In the genomic region with DNA sequence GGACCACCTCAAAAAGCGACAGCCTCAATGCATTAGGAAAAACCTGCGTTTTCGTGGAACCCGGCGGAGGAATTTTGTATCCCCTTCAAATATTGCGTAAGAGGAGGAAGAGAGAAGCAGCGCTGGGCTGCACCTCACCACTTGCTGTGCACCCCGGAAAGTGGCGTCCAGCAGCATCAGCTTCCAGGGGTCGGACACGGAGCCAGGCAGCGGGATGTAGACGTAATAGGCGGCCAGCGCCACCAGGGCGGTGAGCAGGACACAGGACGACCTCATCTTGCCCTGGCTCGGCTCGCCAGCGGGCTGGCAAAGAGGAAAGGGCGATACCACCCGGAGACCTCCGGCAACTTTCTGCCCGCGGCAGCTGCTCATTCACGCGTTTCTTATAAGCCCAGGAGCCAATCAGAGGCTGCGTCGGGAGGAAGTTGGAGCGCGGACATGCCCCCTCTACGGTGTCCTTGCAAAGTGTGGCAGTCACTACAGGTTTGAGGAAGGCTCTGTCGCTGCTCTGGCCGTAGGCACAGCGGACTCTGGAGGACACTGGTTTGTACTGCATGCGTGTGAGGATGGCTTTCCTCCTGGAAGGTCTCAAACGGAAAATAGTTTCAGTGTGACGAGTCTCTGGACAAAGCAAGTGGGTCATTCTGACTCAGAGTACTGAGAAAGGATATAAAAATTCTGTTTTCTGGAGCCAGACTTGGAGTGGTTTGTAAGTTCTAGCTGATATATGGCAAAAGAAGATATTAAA, we compare ENCODE assay signal across 8 cellular contexts. TPM values are rescaled to one million over a fixed set of nuclear protein-coding genes. Genes with fewer than 3 reads are reported as not detected.
DNase-seq lines count a peak whose midpoint lies in the region; ATAC-seq and TF ChIP-seq lines count a peak whose summit lies in the region.

A gene with protein sequence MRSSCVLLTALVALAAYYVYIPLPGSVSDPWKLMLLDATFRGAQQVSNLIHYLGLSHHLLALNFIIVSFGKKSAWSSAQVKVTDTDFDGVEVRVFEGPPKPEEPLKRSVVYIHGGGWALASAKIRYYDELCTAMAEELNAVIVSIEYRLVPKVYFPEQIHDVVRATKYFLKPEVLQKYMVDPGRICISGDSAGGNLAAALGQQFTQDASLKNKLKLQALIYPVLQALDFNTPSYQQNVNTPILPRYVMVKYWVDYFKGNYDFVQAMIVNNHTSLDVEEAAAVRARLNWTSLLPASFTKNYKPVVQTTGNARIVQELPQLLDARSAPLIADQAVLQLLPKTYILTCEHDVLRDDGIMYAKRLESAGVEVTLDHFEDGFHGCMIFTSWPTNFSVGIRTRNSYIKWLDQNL (minus strand): TSS at position 359 of the 748 bp plus-strand sequence. CDS start 83 bp downstream, at position 276.

- peaks cover 49% of the 10 kb centered on the region for H3K79me2 ChIP-seq in PC-3 (ENCODE audit: low read length)

- H3K27ac ChIP-seq in PC-3 (ENCODE audit: low read length) = peak within 1 kb of the TSS; percentile 91
- peak within 1 kb of the TSS; percentile 82 to 91 for H3K27ac ChIP-seq in esophagus (ENCODE audit: low read depth in 2 of 2, low read length in 1 of 2)

- 0% methylated on average over 37 to 38 of the region's 38 CpGs for WGBS in esophagus, 2 donors

- peaks cover 27% of the 10 kb centered on the region for H3K4me1 Mint-ChIP-seq in activated T-cell treated with anti-CD3 and anti-CD28 coated beads, Interleukin-2, amount 50 U/mL, for 24 hours (ENCODE audit: low read depth)

- no peaks in the 10 kb centered on the region for H3K27me3 ChIP-seq in PC-3 (ENCODE audit: low read length)
- H3K27me3 ChIP-seq in esophagus (ENCODE audit: control insufficient read depth in 1 of 2, insufficient read depth in 2 of 2, low read length in 2 of 2) = no peaks in the 10 kb centered on the region
- no peaks in the 10 kb centered on the region for H3K27me3 ChIP-seq in mucosa of stomach (ENCODE audit: control insufficient read depth, insufficient read depth, low read length)

- H3F3A ChIP-seq in PC-3 (ENCODE audit: low read length, unreplicated experiment) = peaks cover 11% of the 10 kb centered on the region

- peaks cover 9% of the 10 kb centered on the region for H3K36me3 Mint-ChIP-seq in activated T-cell treated with anti-CD3 and anti-CD28 coated beads, Interleukin-2, amount 50 U/mL, for 24 hours (ENCODE audit: low read depth)

- intact Hi-C loops in PC-3 (cut with micrococcal nuclease) = loop anchor here (1.0 kb wide), 3 partner anchors 20 to 38 kb away; no protein-coding TSS in a partner anchor

- POLR2A ChIA-PET in PC-3 (lab: Charles Lee; ENCODE audit: unreplicated experiment) = interaction anchor here (0.5 to 2.6 kb wide), 9 partner anchors 18 to 114 kb away, joined by 3 to 71 read pairs (median 4); partner anchors contain the start of gene ECT2

- H3K27me3 Mint-ChIP-seq in activated T-cell treated with anti-CD3 and anti-CD28 coated beads, Interleukin-2, amount 50 U/mL, for 24 hours = no peaks in the 10 kb centered on the region

- peak within 1 kb of the TSS; percentile 95 for H3K4me2 ChIP-seq in PC-3 (ENCODE audit: low read length)

- H3K9ac ChIP-seq in PC-3 (ENCODE audit: low read length) (peak within 1 kb of the TSS; percentile 87), mucosa of stomach (ENCODE audit: low read length) (peak within 1 kb of the TSS; percentile 76)

- ATAC-seq in GM21619 (IDR thresholded peaks at IDR 0.05; ENCODE audit: unreplicated experiment) (peak; percentile 100), PC-3 (peak; percentile 90)

- peak within 1 kb of the TSS; percentile 95 for H3K4me3 Mint-ChIP-seq in activated T-cell treated with anti-CD3 and anti-CD28 coated beads, Interleukin-2, amount 50 U/mL, for 24 hours

- H3K4me3 ChIP-seq in Jurkat, Clone E6-1 (ENCODE audit: low read length) = peak within 1 kb of the TSS; percentile 92
- H3K4me3 ChIP-seq in PC-3 (ENCODE audit: low read length) (peak within 1 kb of the TSS; percentile 93), esophagus (ENCODE audit: low read depth in 1 of 2, low read length in 2 of 2) (peak within 1 kb of the TSS; percentile 76 to 85), mucosa of stomach (ENCODE audit: low read length) (peak within 1 kb of the TSS; percentile 79)

- no peaks in the 10 kb centered on the region for H3K9me3 Mint-ChIP-seq in activated T-cell treated with anti-CD3 and anti-CD28 coated beads, Interleukin-2, amount 50 U/mL, for 24 hours

- CTCF ChIA-PET in PC-3 (lab: Charles Lee) = interaction anchor here (0.6 to 1.8 kb wide), 7 partner anchors 33 to 234 kb away, joined by 3 to 38 read pairs (median 5); partner anchors contain the start of gene ECT2

- H2AFZ ChIP-seq in PC-3 (ENCODE audit: low read length) = peak within 1 kb of the TSS; percentile 61

- H3K36me3 ChIP-seq in PC-3 (ENCODE audit: low read depth, low read length) (no peaks in the 10 kb centered on the region), esophagus (ENCODE audit: control insufficient read depth in 2 of 2, insufficient read depth in 2 of 2, low read length in 1 of 2) (no peaks in the 10 kb centered on the region), mucosa of stomach (ENCODE audit: control insufficient read depth, insufficient read depth, low read length) (no peaks in the 10 kb centered on the region)

- DNase-seq in DMS53 treated with DMSO at 0.1 percent for 48 hours (lab: John Stamatoyannopoulos, UW; ENCODE audit: unreplicated experiment) (peak; percentile 85), PC-3 (peak; percentile 99)
- DNase-seq in Jurkat, Clone E6-1 (ENCODE audit: low read depth, low spot score) = peak; percentile 87
- DNase-seq in activated T-cell treated with anti-CD3 and anti-CD28 coated beads, Interleukin-2, amount 50 U/mL, for 24 hours = peak; percentile 80
- DNase-seq in stimulated activated CD8-positive, alpha-beta memory T cell treated with anti-CD3 and anti-CD28 coated beads, Interleukin-7, amount 100 ng/mL, for 24 hours (ENCODE audit: low read depth) = peak; percentile 41

- H3K4me1 ChIP-seq in PC-3 (ENCODE audit: insufficient read depth, low read length) (peaks cover 33% of the 10 kb centered on the region), esophagus (ENCODE audit: control insufficient read depth in 2 of 2, insufficient read depth in 2 of 2, low read length in 1 of 2) (no peaks in the 10 kb centered on the region), mucosa of stomach (ENCODE audit: control insufficient read depth, insufficient read depth, low read length) (peaks cover 16% of the 10 kb centered on the region)

- H3K9me3 ChIP-seq in PC-3 (ENCODE audit: low read length) (no peaks in the 10 kb centered on the region), esophagus (ENCODE audit: control insufficient read depth in 2 of 2, insufficient read depth in 1 of 2, low read depth in 1 of 2, low read length in 1 of 2) (no peaks in the 10 kb centered on the region), mucosa of stomach (ENCODE audit: control insufficient read depth, low read length) (no peaks in the 10 kb centered on the region)

- peak; percentile 88 for TF ChIP-seq CTCF in PC-3 (conservative IDR thresholded peaks at IDR 0.05; ENCODE audit: low read depth, low read length)

- peak within 1 kb of the TSS; percentile 83 for H3K27ac Mint-ChIP-seq in activated T-cell treated with anti-CD3 and anti-CD28 coated beads, Interleukin-2, amount 50 U/mL, for 24 hours

- peaks cover 29% of the 10 kb centered on the region for H4K20me1 ChIP-seq in PC-3 (ENCODE audit: low read length)

- H3K9me2 ChIP-seq in PC-3 (replicated peaks; ENCODE audit: low read length) = no peaks in the 10 kb centered on the region

- no TSS peak for BruUV-seq in PC-3 (replicated peaks; lab: Mats Ljungman, UMichigan)

RNA-seq across cellular contexts. Expression of the gene that starts here (rescaled TPM):
- polyA plus RNA-seq in Jurkat, Clone E6-1 (2012; ENCODE audit: insufficient read depth, insufficient read length) = 3.1 TPM
- total RNA-seq in PC-3 (2014; rRNA removed) = 28.2 and 33.9 TPM in 2 replicates
- polyA plus RNA-seq in esophagus = 1 to 10 TPM; 2.4 to 3.2 TPM

Comparison
In these comparisons a context has a peak if more than half of its experiments do, and no peak if none do; other contexts are left out.
1. Peak in every context shown above with its lines: DNase-seq, ATAC-seq, H3K4me3 ChIP-seq and H3K27ac ChIP-seq.
2. DNase-seq: peak in every context shown above with its lines; median percentile 99 in PC-3; 87 in Jurkat, Clone E6-1; 85 in DMS53 treated with DMSO at 0.1 percent for 48 hours; 80 in activated T-cell treated with anti-CD3 and anti-CD28 coated beads, Interleukin-2, amount 50 U/mL, for 24 hours; 41 in stimulated activated CD8-positive, alpha-beta memory T cell treated with anti-CD3 and anti-CD28 coated beads, Interleukin-7, amount 100 ng/mL, for 24 hours.